12 cellular contexts compared by ENCODE assay signal in the genomic region with DNA sequence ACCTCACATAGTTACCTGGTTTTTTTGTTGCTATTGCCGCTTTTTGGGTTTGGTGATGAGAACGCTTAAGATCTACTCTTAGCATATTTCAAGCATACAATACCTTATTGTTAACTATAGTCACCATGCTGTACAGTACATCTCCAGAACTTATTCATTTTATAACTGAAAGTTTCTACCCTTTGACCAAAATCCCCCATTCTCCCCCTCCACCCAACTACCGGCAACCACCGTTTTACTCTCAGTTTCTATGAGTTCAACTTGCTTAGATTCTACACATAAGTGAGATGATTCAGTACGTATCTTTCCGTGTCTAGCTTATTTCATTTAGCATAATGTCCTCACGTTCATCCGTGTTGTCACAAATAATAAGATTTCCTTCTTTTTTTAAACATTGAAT.
DNase-seq lines count a peak whose midpoint lies in the region; ATAC-seq and TF ChIP-seq lines count a peak whose summit lies in the region.
"Had no signal": no experiment of that assay in that cellular context is flagged by ENCODE, and none has a peak within 500 bp of the region (broad histone marks: within the 10 kb centered on the region; RNA-seq: fewer than 3 reads in every experiment).

No MANE protein-coding gene starts in this region.

- TF ChIP-seq CTCF in GM10248 (IDR thresholded peaks at IDR 0.05; ENCODE audit: control extremely low read depth, extremely low read depth, low read depth, missing control alignments) (no peak), endodermal cell (conservative IDR thresholded peaks at IDR 0.05) (no peak)

- H3K4me1 ChIP-seq in endodermal cell (ENCODE audit: control insufficient read depth, insufficient read depth, low read length): no peaks in the 10 kb centered on the region
- H3K4me1 ChIP-seq: BLaER1, esophagus squamous epithelium had no signal

- no peaks in the 10 kb centered on the region for H3K27me3 ChIP-seq in endodermal cell (ENCODE audit: control insufficient read depth, insufficient read depth, low read length, poor library complexity, severe bottlenecking)
- H3K27me3 ChIP-seq: BLaER1, esophagus squamous epithelium had no signal

- H3K27ac ChIP-seq in endodermal cell (ENCODE audit: low read depth, low read length): no peak overlapping the region
- H3K27ac ChIP-seq: BLaER1, esophagus squamous epithelium had no signal

- no peak overlapping the region for H3K27ac Mint-ChIP-seq in endodermal cell

- CTCF ChIA-PET in GM10248 (lab: Yijun Ruan, JAX): interaction anchor here (1.3 to 1.4 kb wide), 2 partner anchors 14 to 34 kb away, joined by 3 to 4 read pairs; no protein-coding TSS in a partner anchor

- H3K9me3 ChIP-seq in endodermal cell (ENCODE audit: control insufficient read depth, low read length): peaks cover 64% of the 10 kb centered on the region

- peaks cover 55% of the 10 kb centered on the region for H3K36me3 Mint-ChIP-seq in endodermal cell (ENCODE audit: low read depth)

- 100% methylated on average over 4 to 8 of the region's 8 CpGs for WGBS in endodermal cell (ENCODE audit: insufficient coverage in 1 of 2, insufficient read length in 1 of 2), 2 experiments

- H3K27me3 Mint-ChIP-seq in endodermal cell (ENCODE audit: insufficient read depth): no peaks in the 10 kb centered on the region

- POLR2A ChIA-PET in GM10248 (lab: Yijun Ruan, JAX): no interaction called here

- H3K4me3 Mint-ChIP-seq in endodermal cell: no peak overlapping the region

- H3K9me3 Mint-ChIP-seq in endodermal cell: peaks cover 49% of the 10 kb centered on the region

- H3K9ac ChIP-seq in endodermal cell (ENCODE audit: extremely low read depth, low read length, poor library complexity, severe bottlenecking): no peak overlapping the region
- H3K9ac ChIP-seq: BLaER1, SK-N-SH had no signal

- H3K36me3 ChIP-seq in endodermal cell (ENCODE audit: control insufficient read depth, insufficient read depth, low read length): peaks cover 10% of the 10 kb centered on the region
- H3K36me3 ChIP-seq: esophagus squamous epithelium had no signal

- H3K4me1 Mint-ChIP-seq in endodermal cell: peaks cover 3% of the 10 kb centered on the region

- H3K4me3 ChIP-seq in endodermal cell (ENCODE audit: low read length): no peak overlapping the region
- H3K4me3 ChIP-seq: BLaER1, esophagus squamous epithelium had no signal

- DNase-seq in GM10248 (ENCODE audit: extremely low spot score) (peak; percentile 41), endodermal cell (no peak), RKO (ENCODE audit: low spot score) (no peak), LoVo (ENCODE audit: low spot score) (no peak), occipital lobe (lab: John Stamatoyannopoulos, UW) (no peak)
- DNase-seq in activated CD4-positive, alpha-beta T cell treated with anti-CD3 and anti-CD28 coated beads, Interleukin-2, amount 50 U/mL, for 48 hours: peak; percentile 43 to 62
- DNase-seq: esophagus squamous epithelium, NCI-H2029 treated with DMSO at 0.1 percent for 48 hours, SK-N-SH had no signal

- ATAC-seq in GM19328 (IDR thresholded peaks at IDR 0.05; ENCODE audit: unreplicated experiment): peak; percentile 93
- ATAC-seq in HG02938 (IDR thresholded peaks at IDR 0.05; ENCODE audit: unreplicated experiment): peak; percentile 97

Comparison
In these comparisons a context has a peak if more than half of its experiments do, and no peak if none do; other contexts are left out.
1. DNase-seq: peak in GM10248 (single experiment) and activated CD4-positive, alpha-beta T cell treated with anti-CD3 and anti-CD28 coated beads, Interleukin-2, amount 50 U/mL, for 48 hours (2 of 2); none in endodermal cell (single experiment), RKO (single experiment), LoVo (single experiment) and occipital lobe (single experiment).